In the genomic region with DNA sequence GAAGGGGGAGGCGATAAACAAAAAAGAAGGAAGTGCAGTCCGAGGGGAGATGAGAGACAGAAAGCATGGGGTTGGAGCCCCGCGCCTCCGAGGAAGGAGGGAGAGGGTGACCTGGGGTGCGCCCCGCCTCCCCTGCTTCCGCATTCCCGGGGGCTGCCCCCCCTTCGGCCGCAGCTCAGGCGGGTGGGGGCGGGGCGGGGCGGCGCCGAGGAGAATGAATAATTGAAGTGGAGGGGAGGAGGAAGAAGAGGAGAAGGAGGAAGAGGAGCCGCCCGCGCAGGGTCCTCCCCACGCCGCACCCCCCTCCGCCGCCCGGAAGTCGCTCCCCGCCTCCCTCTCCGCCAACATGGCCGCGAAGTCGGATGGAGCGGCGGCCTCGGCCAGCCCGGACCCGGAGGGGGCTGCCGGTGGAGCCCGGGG, we compare ENCODE assay signal across 9 cellular contexts. TPM values are rescaled to one million over a fixed set of nuclear protein-coding genes. Genes with fewer than 3 reads are reported as not detected.
A peak's percentile ranks its signal among the peaks of the same experiment; 100 is the strongest.
DNase-seq lines count a peak whose midpoint lies in the region; ATAC-seq, FAIRE-seq and TF ChIP-seq lines count a peak whose summit lies in the region.
"Had no signal": no experiment of that assay in that cellular context is flagged by ENCODE, and none has a peak within 500 bp of the region (broad histone marks: within the 10 kb centered on the region; RNA-seq: fewer than 3 reads in every experiment).

TSS of gene XKR7 (plus strand) at position 322 of the 420 bp plus-strand sequence. CDS start at position 347, 25 bp downstream.

- H3K9ac ChIP-seq in mesenchymal stem cell (ENCODE audit: low read length) = no peak within 1 kb of the TSS

- no peak for ATAC-seq in GM21529 (IDR thresholded peaks at IDR 0.05; ENCODE audit: unreplicated experiment)

- peak; percentile 91 for DNase-seq in D341Med (ENCODE audit: low spot score)
- DNase-seq in Kasumi-1 (lab: John Stamatoyannopoulos, UW) = peak; percentile 23 to 33
- DNase-seq in activated CD4-positive, alpha-beta T cell treated with anti-CD3 and anti-CD28 coated beads, Interleukin-2, amount 50 U/mL, for 48 hours = peak; percentile 13 to 17
- no peak for DNase-seq in mesenchymal stem cell
- no peak for DNase-seq in NK-92 treated with Interleukin-12 subunit alpha and Interleukin-12 subunit beta, amount 100 ng/mL, for 24 hours (lab: John Stamatoyannopoulos, UW)
- no peak for DNase-seq in sigmoid colon
- DNase-seq in RCC 7860 (ENCODE audit: low spot score) = no peak

- no peak within 1 kb of the TSS for H2BK15ac ChIP-seq in mesenchymal stem cell (ENCODE audit: low read depth, poor library complexity, severe bottlenecking)

- intact Hi-C loops in sigmoid colon (cut with DNase I) = no loop called here

- no peak within 1 kb of the TSS for H3K18ac ChIP-seq in mesenchymal stem cell (ENCODE audit: low read depth in 1 of 2, low read length in 2 of 2)

- no peak for FAIRE-seq in RCC 7860 (lab: Jason Lieb, UNC)
- FAIRE-seq: bronchial epithelial cell had no signal

- no peak within 1 kb of the TSS for H2AFZ ChIP-seq in mesenchymal stem cell (ENCODE audit: low read depth, low read length)

- TF ChIP-seq POLR2A in sigmoid colon (IDR thresholded peaks at IDR 0.05) = no peak

- H3K4me2 ChIP-seq in mesenchymal stem cell (ENCODE audit: low read length, poor library complexity, severe bottlenecking) = peak within 1 kb of the TSS; percentile 66

- 1% methylated on average over 27 of the region's 38 CpGs for WGBS in mesenchymal stem cell
- 0 to 5% methylated on average over 38 of the region's 38 CpGs for WGBS in sigmoid colon, 2 donors

- TF ChIP-seq EP300 in sigmoid colon (IDR thresholded peaks at IDR 0.05) = no peak

- H3K4ac ChIP-seq in mesenchymal stem cell (ENCODE audit: low read depth in 1 of 2, low read length in 2 of 2) = no peak within 1 kb of the TSS

- H3K23ac ChIP-seq in mesenchymal stem cell (ENCODE audit: low read length in 2 of 2) = no peak within 1 kb of the TSS

- H4K91ac ChIP-seq in mesenchymal stem cell (ENCODE audit: low read length) = no peak within 1 kb of the TSS

- no peak within 1 kb of the TSS for H2BK12ac ChIP-seq in mesenchymal stem cell (ENCODE audit: low read length in 2 of 2)

- H3K4me1 ChIP-seq in mesenchymal stem cell (ENCODE audit: control insufficient read depth, insufficient read depth, low read depth, low read length) = peaks cover 14% of the 10 kb centered on the region
- H3K4me1 ChIP-seq in sigmoid colon = peaks cover 0 to 8% (median 3%) of the 10 kb centered on the region in 4 donors

- H3K4me3 ChIP-seq in mesenchymal stem cell (ENCODE audit: insufficient read depth in 1 of 2, low read depth in 1 of 2, low read length in 2 of 2) (peak within 1 kb of the TSS in 1 of 2 experiments; percentile 44), sigmoid colon (no peak within 1 kb of the TSS)

- no peak within 1 kb of the TSS for H2AK5ac ChIP-seq in mesenchymal stem cell (ENCODE audit: low read length, severe bottlenecking)

- H2BK120ac ChIP-seq in mesenchymal stem cell (ENCODE audit: low read depth, low read length) = no peak within 1 kb of the TSS

- H3K36me3 ChIP-seq in mesenchymal stem cell (ENCODE audit: control insufficient read depth in 1 of 2, insufficient read depth in 2 of 2, low read depth in 1 of 2, low read length in 2 of 2) = no peaks in the 10 kb centered on the region
- no peaks in the 10 kb centered on the region for H3K36me3 ChIP-seq in sigmoid colon

- H3K14ac ChIP-seq in mesenchymal stem cell (ENCODE audit: low read length in 2 of 2) = no peak within 1 kb of the TSS

- H3K9me3 ChIP-seq in mesenchymal stem cell (ENCODE audit: control insufficient read depth, low read length) = no peaks in the 10 kb centered on the region
- H3K9me3 ChIP-seq in sigmoid colon = no peaks in the 10 kb centered on the region

- no peak within 1 kb of the TSS for H2BK5ac ChIP-seq in mesenchymal stem cell (ENCODE audit: low read depth, low read length, poor library complexity, severe bottlenecking)

- peaks cover 84 to 89% of the 10 kb centered on the region in 2 experiments for H3K27me3 ChIP-seq in mesenchymal stem cell (ENCODE audit: control insufficient read depth in 1 of 2, insufficient read depth in 1 of 2, low read length in 2 of 2)
- H3K27me3 ChIP-seq in sigmoid colon = peaks cover 12 to 50% (median 31%) of the 10 kb centered on the region in 3 donors

- H4K8ac ChIP-seq in mesenchymal stem cell (ENCODE audit: low read length) = no peak within 1 kb of the TSS

- H3K27ac ChIP-seq in mesenchymal stem cell (ENCODE audit: low read length, poor library complexity, severe bottlenecking) (no peak within 1 kb of the TSS), sigmoid colon (no peak within 1 kb of the TSS)

- no peak for TF ChIP-seq CTCF in sigmoid colon (IDR thresholded peaks at IDR 0.05)

- no peaks in the 10 kb centered on the region for H3K79me1 ChIP-seq in mesenchymal stem cell (replicated peaks; ENCODE audit: low read length, poor library complexity, severe bottlenecking)

RNA-seq across cellular contexts. Expression of gene XKR7, which starts in this region (rescaled TPM):
- not detected for polyA plus RNA-seq in mesenchymal stem cell (2013, experiment 1 of 2)
- under 0.01 TPM for polyA plus RNA-seq in mesenchymal stem cell (2013, experiment 2 of 2)
- under 1 TPM in 2 of 4 donors, not detected in 2; under 0.01 to 0.14 TPM for total RNA-seq in sigmoid colon
- under 1 TPM in 1 of 3 donors, not detected in 2; 0.15 TPM for polyA plus RNA-seq in sigmoid colon
- total RNA-seq: bronchial epithelial cell had no signal

Comparison
In these comparisons a context has a peak if more than half of its experiments do, and no peak if none do; other contexts are left out.
1. DNase-seq: peak in D341Med (single experiment), Kasumi-1 (2 of 2) and activated CD4-positive, alpha-beta T cell treated with anti-CD3 and anti-CD28 coated beads, Interleukin-2, amount 50 U/mL, for 48 hours (2 of 2); none in mesenchymal stem cell (single experiment), NK-92 treated with Interleukin-12 subunit alpha and Interleukin-12 subunit beta, amount 100 ng/mL, for 24 hours (single experiment), sigmoid colon (single experiment) and RCC 7860 (single experiment).